27 cellular contexts compared by ENCODE assay signal in the genomic region with DNA sequence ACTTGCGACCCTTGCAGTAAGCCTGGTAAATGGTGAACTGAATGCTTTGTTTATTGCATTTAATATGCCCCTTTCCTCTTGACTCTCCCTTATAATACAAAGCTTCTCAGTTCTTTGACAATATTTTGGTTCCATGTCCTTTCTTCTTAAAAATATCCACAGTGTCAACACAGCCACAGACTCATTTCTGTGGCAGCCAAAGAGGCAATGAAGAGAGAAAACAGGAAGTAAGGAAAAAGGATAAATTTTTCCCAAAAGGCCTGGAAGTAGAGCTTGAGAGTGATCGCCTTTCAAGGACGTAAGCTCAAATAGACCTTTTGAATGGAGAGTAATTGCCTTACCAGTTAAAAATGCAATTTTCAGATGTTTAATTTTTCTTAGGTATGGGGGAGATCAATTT. TPM values are rescaled to one million over a fixed set of nuclear protein-coding genes. Genes with fewer than 3 reads are reported as not detected.
"Had no signal": no experiment of that assay in that cellular context is flagged by ENCODE, and none has a peak within 500 bp of the region (broad histone marks: within the 10 kb centered on the region; RNA-seq: fewer than 3 reads in every experiment).

No MANE protein-coding gene starts in this region.

- H3K27me3 Mint-ChIP-seq: progenitor cell of endocrine pancreas had no signal

- H3K4me1 Mint-ChIP-seq: activated B cell treated with CpG ODN at 0.5 μM for 24 hours; activated naive CD4-positive, alpha-beta T cell treated with anti-CD3 and anti-CD28 coated beads, Interleukin-2, amount 50 U/mL, for 24 hours; stimulated activated naive B cell treated with anti-CD40 and anti-IgM and Interleukin-4, amounts not matched to agents 10 μg/mL and 1 μg/mL and 100 μg/mL, for 72 hours had no signal

- H3K4me3 Mint-ChIP-seq: activated B cell treated with CpG ODN at 0.5 μM for 24 hours; activated CD4-positive, alpha-beta memory T cell treated with anti-CD3 and anti-CD28 coated beads, Interleukin-2, amount 10 ng/mL, durations not matched to agents 7 days and 5 days; activated naive CD4-positive, alpha-beta T cell treated with anti-CD3 and anti-CD28 coated beads, Interleukin-2, amount 50 U/mL, for 24 hours; activated T-cell treated with anti-CD3 and anti-CD28 coated beads, Interleukin-2, amount 50 U/mL, for 72 hours; nephron progenitor cell; stimulated activated naive B cell treated with anti-CD40 and anti-IgM and Interleukin-4, amounts not matched to agents 10 μg/mL and 1 μg/mL and 100 μg/mL, for 72 hours had no signal

- H3K9me3 Mint-ChIP-seq: activated B cell treated with CpG ODN at 0.5 μM for 24 hours; activated CD4-positive, alpha-beta memory T cell treated with anti-CD3 and anti-CD28 coated beads, Interleukin-2, amount 10 ng/mL, durations not matched to agents 7 days and 5 days; activated naive CD4-positive, alpha-beta T cell treated with anti-CD3 and anti-CD28 coated beads, Interleukin-2, amount 50 U/mL, for 24 hours; activated T-cell treated with anti-CD3 and anti-CD28 coated beads, Interleukin-2, amount 50 U/mL, for 72 hours; nephron progenitor cell; stimulated activated naive B cell treated with anti-CD40 and anti-IgM and Interleukin-4, amounts not matched to agents 10 μg/mL and 1 μg/mL and 100 μg/mL, for 72 hours had no signal

- H3K9me3 ChIP-seq: ascending aorta, esophagus squamous epithelium, gastroesophageal sphincter, heart left ventricle, upper lobe of right lung had no signal

- H3K4me1 ChIP-seq: ascending aorta, esophagus squamous epithelium, gastroesophageal sphincter, heart left ventricle, upper lobe of right lung had no signal

- H3K27me3 ChIP-seq: ascending aorta, brain microvascular endothelial cell, esophagus squamous epithelium, upper lobe of right lung had no signal

- H3K4me3 ChIP-seq: ascending aorta, esophagus squamous epithelium, gastroesophageal sphincter, heart left ventricle, upper lobe of right lung had no signal

- H3K36me3 ChIP-seq: ascending aorta, brain microvascular endothelial cell, esophagus squamous epithelium, gastroesophageal sphincter, heart left ventricle, upper lobe of right lung had no signal

- H3K36me3 Mint-ChIP-seq: activated naive CD4-positive, alpha-beta T cell treated with anti-CD3 and anti-CD28 coated beads, Interleukin-2, amount 50 U/mL, for 24 hours; stimulated activated naive B cell treated with anti-CD40 and anti-IgM and Interleukin-4, amounts not matched to agents 10 μg/mL and 1 μg/mL and 100 μg/mL, for 72 hours had no signal

- H3K27ac ChIP-seq: ascending aorta, brain microvascular endothelial cell, esophagus squamous epithelium, gastroesophageal sphincter, heart left ventricle, upper lobe of right lung had no signal

- DNase-seq: activated B cell treated with CpG ODN at 0.5 μM for 24 hours; activated CD4-positive, alpha-beta memory T cell treated with anti-CD3 and anti-CD28 coated beads, Interleukin-2, amount 10 ng/mL, durations not matched to agents 7 days and 5 days; activated CD4-positive, alpha-beta T cell treated with anti-CD3 and anti-CD28 coated beads for 48 hours; activated gamma-delta T cell; activated T-cell treated with anti-CD3 and anti-CD28 coated beads, Interleukin-2, amount 50 U/mL, for 72 hours; brain microvascular endothelial cell; central memory CD4-positive, alpha-beta T cell; esophagus squamous epithelium; heart left ventricle; islet precursor cell; left colon; mesenchymal stem cell; nephron progenitor cell; occipital lobe; retina; stimulated activated CD4-positive, alpha-beta T cell treated with anti-CD3 and anti-CD28 coated beads, Interleukin-2, amount 100 ng/mL, for 48 hours; stimulated activated CD8-positive, alpha-beta memory T cell treated with anti-CD3 and anti-CD28 coated beads, Interleukin-4, amount 100 ng/mL, for 48 hours; stimulated activated naive B cell treated with anti-CD40 and anti-IgM and Interleukin-4, amounts not matched to agents 10 μg/mL and 1 μg/mL and 100 μg/mL, for 72 hours; T-helper 9 cell; upper lobe of right lung had no signal

- H3K27ac Mint-ChIP-seq: activated B cell treated with CpG ODN at 0.5 μM for 24 hours; activated CD4-positive, alpha-beta memory T cell treated with anti-CD3 and anti-CD28 coated beads, Interleukin-2, amount 10 ng/mL, durations not matched to agents 7 days and 5 days; activated naive CD4-positive, alpha-beta T cell treated with anti-CD3 and anti-CD28 coated beads, Interleukin-2, amount 50 U/mL, for 24 hours; activated T-cell treated with anti-CD3 and anti-CD28 coated beads, Interleukin-2, amount 50 U/mL, for 72 hours; nephron progenitor cell; progenitor cell of endocrine pancreas; stimulated activated naive B cell treated with anti-CD40 and anti-IgM and Interleukin-4, amounts not matched to agents 10 μg/mL and 1 μg/mL and 100 μg/mL, for 72 hours had no signal

RNA-seq across cellular contexts. Expression of gene PEX5L, which starts 59.4 kb away (rescaled TPM):
- total RNA-seq: activated B cell treated with CpG ODN at 0.5 μM for 24 hours, dermis microvascular lymphatic vessel endothelial cell, esophagus squamous epithelium, left colon, lower leg skin, mononuclear cell had no signal
